In the genomic region with DNA sequence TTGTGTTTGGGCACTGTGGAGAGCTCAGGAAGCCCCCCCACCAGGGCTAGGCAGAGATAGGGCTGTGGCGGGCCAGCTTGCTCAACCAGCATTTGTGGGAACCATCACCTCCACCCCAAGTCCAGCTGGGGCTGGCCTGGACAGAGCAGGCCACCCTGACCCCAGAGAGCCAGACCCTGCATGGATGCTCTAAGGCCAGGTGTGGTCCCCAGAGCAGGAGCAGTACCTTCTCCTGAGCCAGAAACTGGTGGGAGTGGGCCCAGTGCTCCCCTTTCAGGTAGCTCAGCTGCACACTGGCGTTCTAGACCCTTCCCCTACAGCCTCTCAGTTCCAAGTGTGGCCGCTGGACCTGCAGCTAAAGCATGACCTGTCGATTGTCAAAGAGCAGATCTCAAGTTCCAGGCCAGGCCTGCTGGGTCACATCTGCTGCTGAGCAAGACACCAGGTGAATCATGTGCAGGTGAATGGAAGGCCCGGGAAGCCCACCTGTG, we compare ENCODE assay signal across 23 cellular contexts. TPM values are rescaled to one million over a fixed set of nuclear protein-coding genes. Genes with fewer than 3 reads are reported as not detected.
A peak's percentile ranks its signal among the peaks of the same experiment; 100 is the strongest.
DNase-seq lines count a peak whose midpoint lies in the region; ATAC-seq, FAIRE-seq and TF ChIP-seq lines count a peak whose summit lies in the region.
"Had no signal": no experiment of that assay in that cellular context is flagged by ENCODE, and none has a peak within 500 bp of the region (broad histone marks: within the 10 kb centered on the region; RNA-seq: fewer than 3 reads in every experiment).

No MANE protein-coding gene starts in this region.

- H3K27me3 Mint-ChIP-seq in activated naive CD4-positive, alpha-beta T cell treated with anti-CD3 and anti-CD28 coated beads, Interleukin-2, amount 10 ng/mL, durations not matched to agents 7 days and 5 days, result peaks cover 21% of the 10 kb centered on the region
- H3K27me3 Mint-ChIP-seq: activated CD4-positive, alpha-beta memory T cell treated with anti-CD3 and anti-CD28 coated beads, Interleukin-2, amount 10 ng/mL, durations not matched to agents 7 days and 5 days; CD8-positive, alpha-beta memory T cell had no signal

- no peak for FAIRE-seq in kidney (lab: Jason Lieb, UNC)
- FAIRE-seq: astrocyte had no signal

- no peak overlapping the region for H3K27ac Mint-ChIP-seq in activated naive CD4-positive, alpha-beta T cell treated with anti-CD3 and anti-CD28 coated beads, Interleukin-2, amount 10 ng/mL, durations not matched to agents 7 days and 5 days
- H3K27ac Mint-ChIP-seq: activated CD4-positive, alpha-beta memory T cell treated with anti-CD3 and anti-CD28 coated beads, Interleukin-2, amount 10 ng/mL, durations not matched to agents 7 days and 5 days; activated T-helper 2 cell treated with anti-CD3 and anti-CD28 coated beads, Interferon-gamma antibody, Interleukin-2, Interleukin-4, amounts not matched to agents 10 μg/mL and 5 μg/mL and 100 μg/mL, durations not matched to agents 14 hours and 24 hours and 36 hours; HFFc6; immature natural killer cell had no signal

- H3K36me3 Mint-ChIP-seq in activated naive CD4-positive, alpha-beta T cell treated with anti-CD3 and anti-CD28 coated beads, Interleukin-2, amount 10 ng/mL, durations not matched to agents 7 days and 5 days, result no peaks in the 10 kb centered on the region
- H3K36me3 Mint-ChIP-seq: CD8-positive, alpha-beta memory T cell; immature natural killer cell had no signal

- no peaks in the 10 kb centered on the region for H3K9me3 Mint-ChIP-seq in activated naive CD4-positive, alpha-beta T cell treated with anti-CD3 and anti-CD28 coated beads, Interleukin-2, amount 10 ng/mL, durations not matched to agents 7 days and 5 days
- H3K9me3 Mint-ChIP-seq: activated CD4-positive, alpha-beta memory T cell treated with anti-CD3 and anti-CD28 coated beads, Interleukin-2, amount 10 ng/mL, durations not matched to agents 7 days and 5 days; activated T-helper 2 cell treated with anti-CD3 and anti-CD28 coated beads, Interferon-gamma antibody, Interleukin-2, Interleukin-4, amounts not matched to agents 10 μg/mL and 5 μg/mL and 100 μg/mL, durations not matched to agents 14 hours and 24 hours and 36 hours; CD8-positive, alpha-beta memory T cell; HFFc6; immature natural killer cell had no signal

- no peak overlapping the region for H3K9ac ChIP-seq in kidney (ENCODE audit: low read length in 2 of 2)

- peak; percentile 18 for DNase-seq in activated naive CD4-positive, alpha-beta T cell treated with anti-CD3 and anti-CD28 coated beads, Interleukin-2, amount 10 ng/mL, durations not matched to agents 7 days and 5 days
- no peak for DNase-seq in activated naive CD4-positive, alpha-beta T cell (lab: John Stamatoyannopoulos, UW)
- DNase-seq in activated CD8-positive, alpha-beta memory T cell treated with anti-CD3 and anti-CD28 coated beads, Interleukin-2, amount 50 U/mL, for 4 hours, result peak; percentile 7
- DNase-seq in kidney, result peak; percentile 39
- DNase-seq in upper lobe of right lung, result peak; percentile 48
- no peak for DNase-seq in nucleus accumbens (lab: John Stamatoyannopoulos, UW)
- DNase-seq in NK-92 treated with Interleukin-12 subunit alpha and Interleukin-12 subunit beta, amount 100 ng/mL, for 24 hours (lab: John Stamatoyannopoulos, UW), result no peak
- no peak for DNase-seq in SJCRH30
- DNase-seq: DMS79 treated with DMSO at 0.1 percent for 48 hours; HFFc6; immature natural killer cell; mammary epithelial cell; MG63; NCI-H1436 treated with DMSO at 0.1 percent for 48 hours; NCI-H2171; NCI-H526 treated with DMSO at 0.1 percent for 48 hours; stimulated activated CD4-positive, alpha-beta T cell treated with anti-CD3 and anti-CD28 coated beads, Interleukin-4, amount 100 ng/mL, for 4 hours had no signal

- H3K36me3 ChIP-seq in kidney (ENCODE audit: control insufficient read depth in 1 of 2, insufficient read depth in 2 of 2, low read length in 2 of 2), result no peaks in the 10 kb centered on the region
- no peaks in the 10 kb centered on the region for H3K36me3 ChIP-seq in upper lobe of right lung
- no peaks in the 10 kb centered on the region for H3K36me3 ChIP-seq in SJCRH30
- H3K36me3 ChIP-seq: MG63, ovary had no signal

- intact Hi-C loops in kidney (cut with DNase I), result no loop called here
- intact Hi-C loops in upper lobe of right lung (cut with DNase I), result no loop called here

- no peaks in the 10 kb centered on the region for H3K9me3 ChIP-seq in kidney (ENCODE audit: control insufficient read depth in 1 of 2, low read length in 2 of 2)
- H3K9me3 ChIP-seq in upper lobe of right lung, result no peaks in the 10 kb centered on the region
- H3K9me3 ChIP-seq in SJCRH30 (replicated peaks), result no peaks in the 10 kb centered on the region
- H3K9me3 ChIP-seq: MG63, ovary had no signal

- H3K4me3 ChIP-seq in kidney (ENCODE audit: low read length in 2 of 2) (no peak overlapping the region), upper lobe of right lung (no peak overlapping the region), SJCRH30 (no peak overlapping the region)
- H3K4me3 ChIP-seq: MG63, ovary, skin epidermis had no signal

- H3K27ac ChIP-seq in kidney (ENCODE audit: low read depth in 2 of 2, low read length in 2 of 2) (no peak overlapping the region), upper lobe of right lung (no peak overlapping the region), SJCRH30 (no peak overlapping the region)
- H3K27ac ChIP-seq: ovary, skin epidermis had no signal

- no peak for TF ChIP-seq CTCF in kidney (IDR thresholded peaks at IDR 0.05; ENCODE audit: borderline replicate concordance, extremely low read depth, insufficient read depth)
- TF ChIP-seq CTCF in upper lobe of right lung (IDR thresholded peaks at IDR 0.05), result no peak

- CTCF ChIA-PET in activated naive CD4-positive, alpha-beta T cell treated with anti-CD3 and anti-CD28 coated beads, Interleukin-2, amount 10 ng/mL, durations not matched to agents 7 days and 5 days (lab: Charles Lee), result interaction anchor here (1.0 to 1.2 kb wide), 3 partner anchors 8 to 13 kb away, joined by 3 to 4 read pairs (median 3); no protein-coding TSS in a partner anchor

- peaks cover 3% of the 10 kb centered on the region for H3K4me1 Mint-ChIP-seq in activated naive CD4-positive, alpha-beta T cell treated with anti-CD3 and anti-CD28 coated beads, Interleukin-2, amount 10 ng/mL, durations not matched to agents 7 days and 5 days

- ATAC-seq in upper lobe of right lung, result no peak

- H3K4me1 ChIP-seq in kidney (ENCODE audit: control insufficient read depth in 1 of 2, insufficient read depth in 1 of 2, low read depth in 1 of 2, low read length in 2 of 2), result no peaks in the 10 kb centered on the region
- no peaks in the 10 kb centered on the region for H3K4me1 ChIP-seq in upper lobe of right lung
- H3K4me1 ChIP-seq in SJCRH30, result no peaks in the 10 kb centered on the region

- no peak overlapping the region for H3K4me3 Mint-ChIP-seq in activated naive CD4-positive, alpha-beta T cell treated with anti-CD3 and anti-CD28 coated beads, Interleukin-2, amount 10 ng/mL, durations not matched to agents 7 days and 5 days
- H3K4me3 Mint-ChIP-seq: activated CD4-positive, alpha-beta memory T cell treated with anti-CD3 and anti-CD28 coated beads, Interleukin-2, amount 10 ng/mL, durations not matched to agents 7 days and 5 days; CD8-positive, alpha-beta memory T cell; HFFc6; immature natural killer cell had no signal

- H3K27me3 ChIP-seq in upper lobe of right lung, result no peaks in the 10 kb centered on the region
- H3K27me3 ChIP-seq in SJCRH30, result no peaks in the 10 kb centered on the region
- H3K27me3 ChIP-seq: MG63, ovary had no signal

RNA-seq across cellular contexts. Expression of a gene that starts 57.2 kb away (rescaled TPM):
- total RNA-seq in kidney (3.6 TPM), upper lobe of right lung (2.6 TPM)
- polyA plus RNA-seq in kidney (ENCODE audit: insufficient read depth, low read depth, low replicate concordance), result 2.8 TPM
- not detected in 2 replicates for total RNA-seq in SJCRH30 (2014; rRNA removed; shearing (Covaris generic))
- total RNA-seq: HFFc6 had no signal

Comparison
In these comparisons a context has a peak if more than half of its experiments do, and no peak if none do; other contexts are left out.
1. DNase-seq: peak in activated naive CD4-positive, alpha-beta T cell treated with anti-CD3 and anti-CD28 coated beads, Interleukin-2, amount 10 ng/mL, durations not matched to agents 7 days and 5 days (single experiment), activated CD8-positive, alpha-beta memory T cell treated with anti-CD3 and anti-CD28 coated beads, Interleukin-2, amount 50 U/mL, for 4 hours (single experiment), kidney (single experiment) and upper lobe of right lung (single experiment); none in activated naive CD4-positive, alpha-beta T cell (0 of 4), nucleus accumbens (0 of 56), NK-92 treated with Interleukin-12 subunit alpha and Interleukin-12 subunit beta, amount 100 ng/mL, for 24 hours (single experiment) and SJCRH30 (0 of 2).